ENCODE assay signal across 18 cellular contexts in genomic region chr6:42629845-42630244, GRCh38.
A peak's percentile ranks its signal among the peaks of the same experiment; 100 is the strongest.
DNase-seq lines count a peak whose midpoint lies in the region; ATAC-seq lines count a peak whose summit lies in the region.
"Had no signal": no experiment of that assay in that cellular context is flagged by ENCODE, and none has a peak within 500 bp of the region (broad histone marks: within the 10 kb centered on the region; RNA-seq: fewer than 3 reads in every experiment).

No MANE protein-coding gene starts in this region.

- H3K27me3 Mint-ChIP-seq in stimulated activated naive CD8-positive, alpha-beta T cell treated with anti-CD3 and anti-CD28 coated beads, Interleukin-15, Interleukin-2, amounts not matched to agents 100 ng/mL and 50 ng/mL, for 24 hours = no peaks in the 10 kb centered on the region
- H3K27me3 Mint-ChIP-seq in stimulated activated naive CD8-positive, alpha-beta T cell treated with anti-CD3 and anti-CD28 coated beads, Interleukin-15, amount 100 ng/mL, for 72 hours = no peaks in the 10 kb centered on the region
- no peaks in the 10 kb centered on the region for H3K27me3 Mint-ChIP-seq in T-cell
- no peaks in the 10 kb centered on the region for H3K27me3 Mint-ChIP-seq in central memory CD8-positive, alpha-beta T cell

- CTCF ChIA-PET in T-cell (lab: Charles Lee) = interaction anchor here (0.6 to 0.9 kb wide), 2 partner anchors 55 to 425 kb away, joined by 3 read pairs; no protein-coding TSS in a partner anchor

- H3K4me3 Mint-ChIP-seq in stimulated activated naive CD8-positive, alpha-beta T cell treated with anti-CD3 and anti-CD28 coated beads, Interleukin-15, Interleukin-2, amounts not matched to agents 100 ng/mL and 50 ng/mL, for 24 hours = no peak overlapping the region
- no peak overlapping the region for H3K4me3 Mint-ChIP-seq in stimulated activated naive CD8-positive, alpha-beta T cell treated with anti-CD3 and anti-CD28 coated beads, Interleukin-15, amount 100 ng/mL, for 72 hours
- no peak overlapping the region for H3K4me3 Mint-ChIP-seq in T-cell
- peak overlapping the region; percentile 18 for H3K4me3 Mint-ChIP-seq in central memory CD8-positive, alpha-beta T cell
- H3K4me3 Mint-ChIP-seq: neural crest cell had no signal

- H3K9me3 Mint-ChIP-seq in stimulated activated naive CD8-positive, alpha-beta T cell treated with anti-CD3 and anti-CD28 coated beads, Interleukin-15, Interleukin-2, amounts not matched to agents 100 ng/mL and 50 ng/mL, for 24 hours = no peaks in the 10 kb centered on the region
- H3K9me3 Mint-ChIP-seq in stimulated activated naive CD8-positive, alpha-beta T cell treated with anti-CD3 and anti-CD28 coated beads, Interleukin-15, amount 100 ng/mL, for 72 hours = no peaks in the 10 kb centered on the region
- H3K9me3 Mint-ChIP-seq in T-cell = no peaks in the 10 kb centered on the region
- no peaks in the 10 kb centered on the region for H3K9me3 Mint-ChIP-seq in central memory CD8-positive, alpha-beta T cell
- H3K9me3 Mint-ChIP-seq: neural crest cell had no signal

- DNase-seq in stimulated activated naive CD8-positive, alpha-beta T cell treated with anti-CD3 and anti-CD28 coated beads, Interleukin-15, amount 100 ng/mL, for 72 hours = no peak
- DNase-seq in T-cell (no peak), hippocampal formation (lab: John Stamatoyannopoulos, UW) (no peak), HuH-7.5 (ENCODE audit: low spot score) (no peak)
- DNase-seq in central memory CD8-positive, alpha-beta T cell (ENCODE audit: low spot score in 2 of 2) = no peak
- no peak for DNase-seq in stimulated activated CD4-positive, alpha-beta T cell treated with anti-CD3 and anti-CD28 coated beads, Interleukin-1b, Interleukin-23, amount 100 ng/mL, for 48 hours
- DNase-seq: amygdala; DMS153; H7; NCI-H1105 treated with DMSO at 0.1 percent for 48 hours; SIG-M5; stimulated activated CD4-positive, alpha-beta T cell treated with anti-CD3 and anti-CD28 coated beads, Interleukin-2, amount 100 ng/mL, for 24 hours; thyroid gland had no signal

- peaks cover 3% of the 10 kb centered on the region for H3K4me1 Mint-ChIP-seq in stimulated activated naive CD8-positive, alpha-beta T cell treated with anti-CD3 and anti-CD28 coated beads, Interleukin-15, Interleukin-2, amounts not matched to agents 100 ng/mL and 50 ng/mL, for 24 hours (ENCODE audit: low read depth)
- no peaks in the 10 kb centered on the region for H3K4me1 Mint-ChIP-seq in stimulated activated naive CD8-positive, alpha-beta T cell treated with anti-CD3 and anti-CD28 coated beads, Interleukin-15, amount 100 ng/mL, for 72 hours
- peaks cover 0 to 16% (median 13%) of the 10 kb centered on the region in 3 donors for H3K4me1 Mint-ChIP-seq in T-cell
- peaks cover 21% of the 10 kb centered on the region for H3K4me1 Mint-ChIP-seq in central memory CD8-positive, alpha-beta T cell
- H3K4me1 Mint-ChIP-seq: neural crest cell had no signal

- H3K36me3 Mint-ChIP-seq in stimulated activated naive CD8-positive, alpha-beta T cell treated with anti-CD3 and anti-CD28 coated beads, Interleukin-15, Interleukin-2, amounts not matched to agents 100 ng/mL and 50 ng/mL, for 24 hours (ENCODE audit: low read depth) = peaks cover 24% of the 10 kb centered on the region
- peaks cover 29% of the 10 kb centered on the region for H3K36me3 Mint-ChIP-seq in T-cell
- peaks cover 33% of the 10 kb centered on the region for H3K36me3 Mint-ChIP-seq in central memory CD8-positive, alpha-beta T cell (ENCODE audit: insufficient read depth)

- peak overlapping the region; percentile 28 for H3K27ac Mint-ChIP-seq in stimulated activated naive CD8-positive, alpha-beta T cell treated with anti-CD3 and anti-CD28 coated beads, Interleukin-15, Interleukin-2, amounts not matched to agents 100 ng/mL and 50 ng/mL, for 24 hours
- peak overlapping the region in 1 of 2 donors; percentile 44 for H3K27ac Mint-ChIP-seq in stimulated activated naive CD8-positive, alpha-beta T cell treated with anti-CD3 and anti-CD28 coated beads, Interleukin-15, amount 100 ng/mL, for 72 hours
- peak overlapping the region; percentile 80 to 81 for H3K27ac Mint-ChIP-seq in T-cell
- H3K27ac Mint-ChIP-seq in central memory CD8-positive, alpha-beta T cell (ENCODE audit: low read depth) = peak overlapping the region; percentile 87

- no peak for ATAC-seq in stimulated activated naive CD8-positive, alpha-beta T cell treated with anti-CD3 and anti-CD28 coated beads, Interleukin-15, amount 100 ng/mL, for 72 hours
- ATAC-seq in T-cell (replicated peaks in 1 of 4) = no peak
- no peak for ATAC-seq in central memory CD8-positive, alpha-beta T cell (replicated peaks; ENCODE audit: extremely low read depth, poor library complexity, severe bottlenecking)
- no peak for ATAC-seq in HG02840 (IDR thresholded peaks at IDR 0.05; ENCODE audit: low FRiP score, unreplicated experiment)
- ATAC-seq: gastroesophageal sphincter, HepG2 had no signal

- POLR2A ChIA-PET in T-cell (lab: Charles Lee) = interaction anchor here (0.7 to 0.8 kb wide), 3 partner anchors 12 to 1249 kb away, joined by 3 to 8 read pairs (median 4); no protein-coding TSS in a partner anchor
